ENCODE assay signal across 13 cellular contexts in genomic region chr11:58963551-58964075, GRCh38. TPM values are rescaled to one million over a fixed set of nuclear protein-coding genes. Genes with fewer than 3 reads are reported as not detected.
DNase-seq lines count a peak whose midpoint lies in the region; ATAC-seq and TF ChIP-seq lines count a peak whose summit lies in the region.
"Had no signal": no experiment of that assay in that cellular context is flagged by ENCODE, and none has a peak within 500 bp of the region (broad histone marks: within the 10 kb centered on the region; RNA-seq: fewer than 3 reads in every experiment).

No MANE protein-coding gene starts in this region.

- H3K4me3 ChIP-seq in GM23248 (peak overlapping the region; percentile 45), astrocyte of the cerebellum (ENCODE audit: low read depth, low read length) (peak overlapping the region; percentile 14), iPS-11a (ENCODE audit: low read depth, low read length) (peak overlapping the region; percentile 39), spleen (no peak overlapping the region)
- H3K4me3 ChIP-seq: Peyer's patch had no signal

- DNase-seq in GM23248 = peak; percentile 40
- peak; percentile 50 for DNase-seq in astrocyte of the cerebellum (ENCODE audit: low read depth)
- peak; percentile 68 for DNase-seq in retina
- DNase-seq in Ammon's horn (ENCODE audit: low spot score) = no peak
- no peak for DNase-seq in superior temporal gyrus (ENCODE audit: extremely low spot score)
- no peak for DNase-seq in spleen
- DNase-seq: activated CD8-positive, alpha-beta memory T cell treated with anti-CD3 and anti-CD28 coated beads for 24 hours; effector CD8-positive, alpha-beta T cell; Peyer's patch; stimulated activated CD8-positive, alpha-beta memory T cell treated with anti-CD3 and anti-CD28 coated beads, Interleukin-4, amount 100 ng/mL, for 48 hours had no signal

- H3K27me3 ChIP-seq in GM23248 (replicated peaks; ENCODE audit: insufficient read depth) = peaks cover 36% of the 10 kb centered on the region
- H3K27me3 ChIP-seq in spleen (replicated peaks in 1 of 7) = peaks cover 0 to 13% (median 0%) of the 10 kb centered on the region in 7 donors
- H3K27me3 ChIP-seq: Peyer's patch had no signal

- intact Hi-C loops in spleen (cut with DNase I; ENCODE audit: low total_unique reads) = loop anchor here (5.0 kb wide), 1 partner anchor 94 kb away; no protein-coding TSS in a partner anchor

- H3K4me1 ChIP-seq in GM23248 (ENCODE audit: insufficient read depth) (0 out of 2 replicates have a peak, but pooled peaks cover 3% of the 10 kb centered on the region), spleen (no peaks in the 10 kb centered on the region)
- H3K4me1 ChIP-seq: Peyer's patch had no signal

- H3K9ac ChIP-seq in GM23248 = no peak overlapping the region

- no peaks in the 10 kb centered on the region for H3K79me2 ChIP-seq in GM23248 (ENCODE audit: insufficient read depth)

- H3K27ac ChIP-seq in GM23248 (no peak overlapping the region), spleen (no peak overlapping the region)
- H3K27ac ChIP-seq: Peyer's patch had no signal

- WGBS in GM23248 (ENCODE audit: low coverage in 1 of 2, low lambda C conversion rate in 2 of 2, missing lambda C conversion rate in 2 of 2), 2 experiments = 4 to 6% methylated on average over 27 of the region's 27 CpGs
- WGBS in spleen, 5 donors = 54 to 79% (median 67%) methylated on average over 24 to 27 of the region's 27 CpGs

- in situ Hi-C loops in GM23248 (cut with MboI) (no loop called here), astrocyte of the cerebellum (cut with HindIII; ENCODE audit: low sequenced_read_pairs) (no loop called here)

- H4K20me1 ChIP-seq in GM23248 (ENCODE audit: insufficient read depth) = no peaks in the 10 kb centered on the region

- H3K9me2 ChIP-seq in GM23248 (ENCODE audit: insufficient read depth) = no peaks in the 10 kb centered on the region

- ATAC-seq in HG03354 (IDR thresholded peaks at IDR 0.05; ENCODE audit: poor library complexity, severe bottlenecking, unreplicated experiment) = no peak
- ATAC-seq: natural killer cell treated with Interleukin-12 subunit alpha and Interleukin-12 subunit beta and Interleukin-15 and Interleukin-18, amount 100 ng/mL, for 72 hours had no signal

- peak; percentile 49 for TF ChIP-seq CTCF in astrocyte of the cerebellum (IDR thresholded peaks at IDR 0.05; ENCODE audit: low read depth, low read length, missing control alignments)
- no peak for TF ChIP-seq CTCF in spleen (IDR thresholded peaks at IDR 0.05 in 8 of 11, conservative IDR thresholded peaks at IDR 0.05 in 3 of 11)

- H3K9me3 ChIP-seq in GM23248 (ENCODE audit: low read depth) (no peaks in the 10 kb centered on the region), spleen (no peaks in the 10 kb centered on the region)
- H3K9me3 ChIP-seq: Peyer's patch had no signal

- peak overlapping the region; percentile 57 for H3K4me2 ChIP-seq in GM23248 (ENCODE audit: unreplicated experiment)

- no peaks in the 10 kb centered on the region for H3K36me3 ChIP-seq in GM23248 (ENCODE audit: low read depth)
- no peaks in the 10 kb centered on the region for H3K36me3 ChIP-seq in spleen
- H3K36me3 ChIP-seq: Peyer's patch had no signal

- H2AFZ ChIP-seq in GM23248 = peak overlapping the region; percentile 75

- H3F3A ChIP-seq in GM23248 (ENCODE audit: insufficient read depth) = no peaks in the 10 kb centered on the region

- no peak for TF ChIP-seq POLR2A in spleen (IDR thresholded peaks at IDR 0.05)

RNA-seq across cellular contexts. Expression of gene GLYATL1, which starts 24.3 kb away (rescaled TPM):
- not detected in 2 replicates for total RNA-seq in GM23248 (2014; rRNA removed; shearing (Covaris generic))
- polyA plus RNA-seq in GM23248 (2016; fragmentation: Nextera tagmentation; extraction: Ambion mirVana) (0.22 and 0.54 TPM in 2 replicates), spleen (not detected)
- total RNA-seq in spleen = not detected
- total RNA-seq: natural killer cell treated with Interleukin-12 subunit alpha and Interleukin-12 subunit beta and Interleukin-15 and Interleukin-18, amount 100 ng/mL, for 72 hours had no signal

Comparison
In these comparisons a context has a peak if more than half of its experiments do, and no peak if none do; other contexts are left out.
1. DNase-seq: peak in GM23248 (single experiment), astrocyte of the cerebellum (single experiment) and retina (single experiment); none in Ammon's horn (single experiment), superior temporal gyrus (single experiment) and spleen (single experiment).
2. H3K4me3 ChIP-seq: peak in GM23248 (single experiment), astrocyte of the cerebellum (single experiment) and iPS-11a (single experiment); none in spleen (0 of 8).